ENCODE assay signal across 10 cellular contexts in the genomic region with DNA sequence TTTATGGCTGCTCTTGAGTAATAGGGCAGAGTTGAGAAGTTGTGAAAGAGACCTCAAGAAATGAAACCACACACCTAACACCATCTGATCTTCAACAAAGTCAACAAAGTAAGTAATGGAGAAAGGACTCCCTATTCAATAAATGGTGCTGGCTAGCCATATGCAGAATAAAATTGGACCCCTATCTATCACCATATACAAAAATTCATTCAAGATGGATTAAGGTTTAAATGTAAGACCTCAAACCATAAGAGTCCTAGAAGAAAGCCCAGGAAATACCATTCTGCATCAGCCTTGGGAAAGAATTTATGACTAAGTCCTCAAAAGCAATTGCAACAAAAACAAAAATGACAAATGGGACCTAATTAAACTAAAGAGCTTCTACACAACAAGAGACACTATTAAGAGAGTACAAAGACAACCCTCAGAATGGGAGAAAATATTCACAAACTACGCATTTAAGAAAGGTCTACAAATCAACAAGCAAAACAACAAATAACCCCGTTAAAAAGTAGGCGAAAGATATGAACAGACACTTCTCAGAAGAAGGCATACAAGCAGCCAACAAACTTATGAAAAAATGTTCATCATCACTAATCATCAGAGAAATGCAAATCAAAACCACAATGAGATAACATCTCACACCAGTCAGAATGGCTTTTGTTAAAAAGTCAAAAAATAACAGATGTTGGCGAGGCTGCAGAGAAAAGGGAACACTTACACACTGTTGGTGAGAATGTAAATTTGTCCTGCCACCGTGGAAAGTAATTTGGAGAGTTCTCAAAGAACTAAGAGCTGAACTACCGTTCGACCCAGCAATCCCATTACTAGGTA. TPM values are rescaled to one million over a fixed set of nuclear protein-coding genes. Genes with fewer than 3 reads are reported as not detected.
A peak's percentile ranks its signal among the peaks of the same experiment; 100 is the strongest.
DNase-seq lines count a peak whose midpoint lies in the region; ATAC-seq and TF ChIP-seq lines count a peak whose summit lies in the region.
"Had no signal": no experiment of that assay in that cellular context is flagged by ENCODE, and none has a peak within 500 bp of the region (broad histone marks: within the 10 kb centered on the region; RNA-seq: fewer than 3 reads in every experiment).

No MANE protein-coding gene starts in this region.

- peak overlapping the region; percentile 93 for H3K27ac Mint-ChIP-seq in stimulated activated effector memory CD8-positive, alpha-beta T cell treated with anti-CD3 and anti-CD28 coated beads, Interleukin-12 subunit alpha, Interleukin-12 subunit beta, amount 100 ng/mL, for 72 hours

- TF ChIP-seq CTCF in dorsolateral prefrontal cortex (IDR thresholded peaks at IDR 0.05 in 54 of 56, conservative IDR thresholded peaks at IDR 0.05 in 2 of 56; ENCODE audit: low read depth in 1 of 56, partially characterized antibody in 56 of 56) = no peak

- ATAC-seq in stimulated activated effector memory CD8-positive, alpha-beta T cell treated with anti-CD3 and anti-CD28 coated beads, Interleukin-12 subunit alpha, Interleukin-12 subunit beta, amount 100 ng/mL, for 72 hours = peak; percentile 57
- no peak for ATAC-seq in Right ventricle myocardium superior (ENCODE audit: poor library complexity)

- H3K4me3 ChIP-seq in dorsolateral prefrontal cortex = peak overlapping the region in 42 of 59 donors; percentile 0 to 92 (median 84)

- no peaks in the 10 kb centered on the region for H3K27me3 ChIP-seq in dorsolateral prefrontal cortex

- peak overlapping the region; percentile 97 for H3K4me3 Mint-ChIP-seq in stimulated activated effector memory CD8-positive, alpha-beta T cell treated with anti-CD3 and anti-CD28 coated beads, Interleukin-12 subunit alpha, Interleukin-12 subunit beta, amount 100 ng/mL, for 72 hours

- H3K27ac ChIP-seq in dorsolateral prefrontal cortex = peak overlapping the region in 15 of 59 donors; percentile 0 to 94 (median 34)
- H3K27ac ChIP-seq: 22Rv1 had no signal

- peaks cover 39% of the 10 kb centered on the region for H3K36me3 Mint-ChIP-seq in stimulated activated effector memory CD8-positive, alpha-beta T cell treated with anti-CD3 and anti-CD28 coated beads, Interleukin-12 subunit alpha, Interleukin-12 subunit beta, amount 100 ng/mL, for 72 hours

- DNase-seq in SIG-M5 treated with dmso at 0.1 percent for 504 hours (lab: John Stamatoyannopoulos, UW; ENCODE audit: unreplicated experiment) (peak; percentile 73), SIG-M5 (lab: John Stamatoyannopoulos, UW) (no peak), RKO (ENCODE audit: low spot score) (peak; percentile 19), dorsolateral prefrontal cortex (no peak), NCI-H748 treated with DMSO at 0.1 percent for 48 hours (lab: John Stamatoyannopoulos, UW) (no peak), Right ventricle myocardium superior (no peak)
- DNase-seq in stimulated activated effector memory CD8-positive, alpha-beta T cell treated with anti-CD3 and anti-CD28 coated beads, Interleukin-12 subunit alpha, Interleukin-12 subunit beta, amount 100 ng/mL, for 72 hours (ENCODE audit: low spot score in 2 of 2) = no peak
- no peak for DNase-seq in activated effector memory CD4-positive, alpha-beta T cell treated with Interleukin-2 at 50 U/mL for 16 hours
- DNase-seq: NCI-H2107 had no signal

- H3K4me1 Mint-ChIP-seq in stimulated activated effector memory CD8-positive, alpha-beta T cell treated with anti-CD3 and anti-CD28 coated beads, Interleukin-12 subunit alpha, Interleukin-12 subunit beta, amount 100 ng/mL, for 72 hours = peaks cover 59% of the 10 kb centered on the region

- intact Hi-C loops in dorsolateral prefrontal cortex (cut with DNase I) = loop anchor here in 1 of 2 donors (5.0 kb wide), 1 partner anchor 71 kb away; no protein-coding TSS in a partner anchor
- intact Hi-C loops in Right ventricle myocardium superior (cut with DNase I) = no loop called here

- no peaks in the 10 kb centered on the region for H3K9me3 Mint-ChIP-seq in stimulated activated effector memory CD8-positive, alpha-beta T cell treated with anti-CD3 and anti-CD28 coated beads, Interleukin-12 subunit alpha, Interleukin-12 subunit beta, amount 100 ng/mL, for 72 hours

RNA-seq across cellular contexts. Expression of gene MAP3K5, which starts 4.0 kb away (rescaled TPM):
- total RNA-seq in dorsolateral prefrontal cortex (10 to 100 TPM; 26.2 to 70.0 (median 45.3) TPM), Right ventricle myocardium superior (39.9 TPM)

RNA-seq across cellular contexts. Expression of gene PEX7, which starts 34.1 kb away (rescaled TPM):
- total RNA-seq in dorsolateral prefrontal cortex (10 to 100 TPM in 7 of 120 experiments, 1 to 10 TPM in 113; 2.1 to 11.5 (median 7.1) TPM), Right ventricle myocardium superior (12.0 TPM)

Comparison
In these comparisons a context has a peak if more than half of its experiments do, and no peak if none do; other contexts are left out.
1. DNase-seq: peak in SIG-M5 treated with dmso at 0.1 percent for 504 hours (single experiment) and RKO (single experiment); none in SIG-M5 (single experiment), dorsolateral prefrontal cortex (0 of 10), stimulated activated effector memory CD8-positive, alpha-beta T cell treated with anti-CD3 and anti-CD28 coated beads, Interleukin-12 subunit alpha, Interleukin-12 subunit beta, amount 100 ng/mL, for 72 hours (0 of 2), NCI-H748 treated with DMSO at 0.1 percent for 48 hours (single experiment), Right ventricle myocardium superior (single experiment) and activated effector memory CD4-positive, alpha-beta T cell treated with Interleukin-2 at 50 U/mL for 16 hours (single experiment).